ENCODE assay signal across 9 cellular contexts in the genomic region with DNA sequence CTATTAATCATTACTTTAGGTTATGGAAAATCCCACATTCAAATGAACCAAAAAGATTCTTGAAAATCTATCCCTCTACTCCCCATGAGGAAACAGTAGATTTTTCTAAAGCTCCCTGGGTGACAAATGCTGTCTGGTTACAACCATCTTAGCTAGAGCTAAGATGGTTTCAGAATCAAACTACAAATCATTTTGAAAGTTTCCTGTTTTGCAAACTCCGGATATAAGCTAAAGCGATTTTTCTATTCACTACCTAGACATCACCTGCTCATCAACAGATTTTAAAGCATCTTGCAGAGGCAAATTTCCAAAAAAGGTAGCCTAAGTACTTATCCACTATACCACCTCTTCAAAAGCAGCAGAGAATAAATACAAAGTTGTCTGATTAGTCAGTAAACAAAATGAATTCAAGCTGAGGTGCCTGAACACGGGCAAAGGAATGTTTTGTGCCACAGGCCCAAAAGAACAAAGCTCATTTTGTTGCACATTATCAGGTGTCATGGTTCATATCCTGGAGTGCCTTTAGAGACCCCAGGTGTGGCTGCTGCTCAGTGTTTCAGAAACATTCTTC.
A peak's percentile ranks its signal among the peaks of the same experiment; 100 is the strongest.
DNase-seq lines count a peak whose midpoint lies in the region; ATAC-seq and TF ChIP-seq lines count a peak whose summit lies in the region.
"Had no signal": no experiment of that assay in that cellular context is flagged by ENCODE, and none has a peak within 500 bp of the region (broad histone marks: within the 10 kb centered on the region; RNA-seq: fewer than 3 reads in every experiment).

No MANE protein-coding gene starts in this region.

- peak overlapping the region in 2 of 3 donors; percentile 99 to 100 for H3K27ac Mint-ChIP-seq in CD4-positive, CD25-positive, alpha-beta regulatory T cell
- peak overlapping the region; percentile 92 for H3K27ac Mint-ChIP-seq in activated T-helper 17 cell treated with anti-CD3 and anti-CD28 coated beads, Interleukin-2, amount 50 U/mL, for 72 hours
- no peak overlapping the region for H3K27ac Mint-ChIP-seq in Caco-2 (ENCODE audit: unreplicated experiment)

- BruUV-seq in Caco-2 (replicated peaks; lab: Mats Ljungman, UMichigan): no TSS peak

- no peaks in the 10 kb centered on the region for H3K9me3 ChIP-seq in CD4-positive, CD25-positive, alpha-beta regulatory T cell (ENCODE audit: control insufficient read depth in 2 of 2, low read length in 2 of 2)
- H3K9me3 ChIP-seq in Caco-2: no peaks in the 10 kb centered on the region

- intact Hi-C loops in Caco-2 (cut with micrococcal nuclease; ENCODE audit: unreplicated experiment): no loop called here

- POLR2A ChIA-PET in Caco-2 (lab: Charles Lee): no interaction called here

- no peaks in the 10 kb centered on the region for H3K36me3 ChIP-seq in CD4-positive, CD25-positive, alpha-beta regulatory T cell (ENCODE audit: control insufficient read depth, insufficient read depth, low read length)
- no peaks in the 10 kb centered on the region for H3K36me3 ChIP-seq in Caco-2 (ENCODE audit: control insufficient read depth, insufficient read depth, low read length)

- no peaks in the 10 kb centered on the region for H3K27me3 Mint-ChIP-seq in CD4-positive, CD25-positive, alpha-beta regulatory T cell
- H3K27me3 Mint-ChIP-seq in activated T-helper 17 cell treated with anti-CD3 and anti-CD28 coated beads, Interleukin-2, amount 50 U/mL, for 72 hours: no peaks in the 10 kb centered on the region
- no peaks in the 10 kb centered on the region for H3K27me3 Mint-ChIP-seq in Caco-2 (ENCODE audit: insufficient read depth, unreplicated experiment)

- H3K9me3 Mint-ChIP-seq in CD4-positive, CD25-positive, alpha-beta regulatory T cell: peaks cover 0 to 5% (median 1%) of the 10 kb centered on the region in 7 donors
- peaks cover 4% of the 10 kb centered on the region for H3K9me3 Mint-ChIP-seq in activated T-helper 17 cell treated with anti-CD3 and anti-CD28 coated beads, Interleukin-2, amount 50 U/mL, for 72 hours
- H3K9me3 Mint-ChIP-seq in Caco-2 (ENCODE audit: unreplicated experiment): no peaks in the 10 kb centered on the region

- peak overlapping the region; percentile 70 for H3K4me3 ChIP-seq in CD4-positive, CD25-positive, alpha-beta regulatory T cell (ENCODE audit: low read depth, low read length)
- H3K4me3 ChIP-seq in Caco-2 (ENCODE audit: low read depth, low read length): no peak overlapping the region

- ATAC-seq in CD4-positive, CD25-positive, alpha-beta regulatory T cell (ENCODE audit: low read depth in 2 of 2): peak; percentile 83 to 86
- peak; percentile 51 for ATAC-seq in GM19023 (IDR thresholded peaks at IDR 0.05; ENCODE audit: unreplicated experiment)
- peak; percentile 47 for ATAC-seq in HG02973 (IDR thresholded peaks at IDR 0.05; ENCODE audit: unreplicated experiment)
- ATAC-seq in activated T-helper 17 cell treated with anti-CD3 and anti-CD28 coated beads, Interleukin-2, amount 50 U/mL, for 72 hours (replicated peaks): peak; percentile 73

- peaks cover 9% of the 10 kb centered on the region for H3K36me3 Mint-ChIP-seq in CD4-positive, CD25-positive, alpha-beta regulatory T cell
- H3K36me3 Mint-ChIP-seq in activated T-helper 17 cell treated with anti-CD3 and anti-CD28 coated beads, Interleukin-2, amount 50 U/mL, for 72 hours (ENCODE audit: low read depth): no peaks in the 10 kb centered on the region
- H3K36me3 Mint-ChIP-seq in Caco-2 (ENCODE audit: insufficient read depth, unreplicated experiment): no peaks in the 10 kb centered on the region

- H3K4me1 ChIP-seq in CD4-positive, CD25-positive, alpha-beta regulatory T cell (ENCODE audit: control insufficient read depth, insufficient read depth, low read length, poor library complexity, severe bottlenecking): peaks cover 93% of the 10 kb centered on the region
- no peaks in the 10 kb centered on the region for H3K4me1 ChIP-seq in Caco-2

- no peak for TF ChIP-seq CTCF in Caco-2 (IDR thresholded peaks at IDR 0.05; ENCODE audit: insufficient read depth in 1 of 2, low read depth in 1 of 2, low read length in 1 of 2, severe bottlenecking in 1 of 2, unreplicated experiment in 1 of 2)

- DNase-seq in CD4-positive, CD25-positive, alpha-beta regulatory T cell: peak in 2 of 3 donors; percentile 66 to 85
- no peak for DNase-seq in RPMI8226
- no peak for DNase-seq in Caco-2
- no peak for DNase-seq in H4 (ENCODE audit: low spot score)
- no peak for DNase-seq in dedifferentiated amniotic fluid mesenchymal stem cell (ENCODE audit: extremely low spot score)
- DNase-seq: activated CD4-positive, CD25-positive, alpha-beta regulatory T cell treated with anti-CD3 and anti-CD28 coated beads, Interleukin-2, amount 50 U/mL, for 72 hours had no signal

- peak overlapping the region; percentile 45 to 71 (median 53) for H3K4me3 Mint-ChIP-seq in CD4-positive, CD25-positive, alpha-beta regulatory T cell
- H3K4me3 Mint-ChIP-seq in activated T-helper 17 cell treated with anti-CD3 and anti-CD28 coated beads, Interleukin-2, amount 50 U/mL, for 72 hours: peak overlapping the region; percentile 78
- no peak overlapping the region for H3K4me3 Mint-ChIP-seq in Caco-2 (ENCODE audit: unreplicated experiment)

- peak overlapping the region; percentile 88 for H3K27ac ChIP-seq in CD4-positive, CD25-positive, alpha-beta regulatory T cell (ENCODE audit: insufficient read depth, low read length, poor library complexity, severe bottlenecking)

- H3K27me3 ChIP-seq in CD4-positive, CD25-positive, alpha-beta regulatory T cell (ENCODE audit: control insufficient read depth, insufficient read depth, low read length): no peaks in the 10 kb centered on the region
- no peaks in the 10 kb centered on the region for H3K27me3 ChIP-seq in Caco-2 (replicated peaks; ENCODE audit: control insufficient read depth, insufficient read depth, low read length)

- CTCF ChIA-PET in Caco-2 (lab: Charles Lee): no interaction called here

- H3K4me1 Mint-ChIP-seq in CD4-positive, CD25-positive, alpha-beta regulatory T cell: peaks cover 48 to 85% (median 78%) of the 10 kb centered on the region in 4 donors
- H3K4me1 Mint-ChIP-seq in activated T-helper 17 cell treated with anti-CD3 and anti-CD28 coated beads, Interleukin-2, amount 50 U/mL, for 72 hours: peaks cover 70% of the 10 kb centered on the region
- H3K4me1 Mint-ChIP-seq in Caco-2 (ENCODE audit: low read depth, unreplicated experiment): peaks cover 11% of the 10 kb centered on the region

Comparison
In these comparisons a context has a peak if more than half of its experiments do, and no peak if none do; other contexts are left out.
1. DNase-seq: peak in CD4-positive, CD25-positive, alpha-beta regulatory T cell (2 of 3); none in RPMI8226 (single experiment), Caco-2 (0 of 2), H4 (single experiment) and dedifferentiated amniotic fluid mesenchymal stem cell (single experiment).
2. Peak in every context shown above with its lines, with median percentiles within 50 percentile points of each other: ATAC-seq.